In genomic region chr7:143210541-143210940, GRCh38 we compare ENCODE assay signal across 26 cellular contexts. TPM values are rescaled to one million over a fixed set of nuclear protein-coding genes. Genes with fewer than 3 reads are reported as not detected.
"Had no signal": no experiment of that assay in that cellular context is flagged by ENCODE, and none has a peak within 500 bp of the region (broad histone marks: within the 10 kb centered on the region; RNA-seq: fewer than 3 reads in every experiment).

No MANE protein-coding gene starts in this region.

- H3K4me3 ChIP-seq: K562, SJSA1, SK-N-MC had no signal

- FAIRE-seq: HTR-8/SVneo, K562, RCC 7860 had no signal

- H3K27me3 ChIP-seq: SJSA1 had no signal

- DNase-seq: Kasumi-1, MV-4-11, NCI-H1048, NCI-H1105, NCI-H1417, NCI-H1436 treated with DMSO at 0.1 percent for 48 hours, NCI-H1694, NCI-H1930, NCI-H2081, NCI-H2107, NCI-H226, NCI-H446, NCI-H510A, NCI-H524 treated with DMSO at 0.1 percent for 48 hours, NCI-H69, NCI-H774, Right ventricle myocardium superior, RPMI8226, SIG-M5 had no signal

- H3K36me3 ChIP-seq: SJSA1 had no signal

RNA-seq across cellular contexts. Expression of gene TAS2R40, which starts 11.3 kb away (rescaled TPM):
- total RNA-seq: K562, M059J, Right ventricle myocardium superior, SJSA1 had no signal
- polyA plus RNA-seq: IgD-negative memory B cell, K562 had no signal

RNA-seq across cellular contexts. Expression of gene TAS2R39, which starts 27.3 kb away (rescaled TPM):
- total RNA-seq: K562, M059J, Right ventricle myocardium superior, SJSA1 had no signal
- polyA plus RNA-seq: IgD-negative memory B cell, K562 had no signal
